25 cellular contexts compared by ENCODE assay signal in genomic region chr6:29953706-29954105, GRCh38. TPM values are rescaled to one million over a fixed set of nuclear protein-coding genes. Genes with fewer than 3 reads are reported as not detected.
DNase-seq lines count a peak whose midpoint lies in the region; ATAC-seq and TF ChIP-seq lines count a peak whose summit lies in the region.
"Had no signal": no experiment of that assay in that cellular context is flagged by ENCODE, and none has a peak within 500 bp of the region (broad histone marks: within the 10 kb centered on the region; RNA-seq: fewer than 3 reads in every experiment).

No MANE protein-coding gene starts in this region.

- H3K9me3 ChIP-seq in MG63 = no peaks in the 10 kb centered on the region
- no peaks in the 10 kb centered on the region for H3K9me3 ChIP-seq in uterus
- no peaks in the 10 kb centered on the region for H3K9me3 ChIP-seq in A673 (ENCODE audit: low read depth, low read length, poor library complexity, severe bottlenecking)
- H3K9me3 ChIP-seq: right atrium auricular region, spleen had no signal

- POLR2A ChIA-PET in A673 (lab: Charles Lee; ENCODE audit: low non-redundant PET) = no interaction called here

- TF ChIP-seq POLR2A in uterus (IDR thresholded peaks at IDR 0.05) = no peak

- BruUV-seq in A673 (replicated peaks; lab: Mats Ljungman, UMichigan) = no TSS peak

- ATAC-seq in HG02610 (IDR thresholded peaks at IDR 0.05; ENCODE audit: unreplicated experiment) = no peak
- ATAC-seq: left lobe of liver had no signal

- CTCF ChIA-PET in A673 (lab: Charles Lee) = no interaction called here

- no peak for TF ChIP-seq CTCF in epithelial cell of esophagus (IDR thresholded peaks at IDR 0.05; ENCODE audit: insufficient read depth, low read depth, low read length, missing control alignments)
- no peak for TF ChIP-seq CTCF in uterus (IDR thresholded peaks at IDR 0.05)
- no peak for TF ChIP-seq CTCF in A673 (conservative IDR thresholded peaks at IDR 0.05; ENCODE audit: low read depth, low read length)

- intact Hi-C loops in uterus (cut with DNase I; ENCODE audit: low total_unique reads) = no loop called here
- intact Hi-C loops in A673 (cut with micrococcal nuclease; ENCODE audit: unreplicated experiment) = loop anchor here (2.0 kb wide), 1 partner anchor 23 kb away; no protein-coding TSS in a partner anchor

- H3K36me3 ChIP-seq in MG63 = no peaks in the 10 kb centered on the region
- H3K36me3 ChIP-seq in uterus = no peaks in the 10 kb centered on the region
- H3K36me3 ChIP-seq in A673 (ENCODE audit: insufficient read depth, low read length, poor library complexity, severe bottlenecking) = no peaks in the 10 kb centered on the region
- H3K36me3 ChIP-seq: right atrium auricular region had no signal

- H3K4me3 ChIP-seq in MG63 (no peak overlapping the region), epithelial cell of esophagus (ENCODE audit: low read length) (no peak overlapping the region), uterus (no peak overlapping the region), A673 (ENCODE audit: low read depth, low read length, poor library complexity, severe bottlenecking) (no peak overlapping the region)
- H3K4me3 ChIP-seq: right atrium auricular region, spleen had no signal

- H3K4me1 ChIP-seq in uterus (no peaks in the 10 kb centered on the region), A673 (ENCODE audit: insufficient read depth, low read length, poor library complexity, severe bottlenecking) (no peaks in the 10 kb centered on the region)
- H3K4me1 ChIP-seq: parathyroid adenoma, right atrium auricular region had no signal

- H3K27me3 ChIP-seq in MG63 (no peaks in the 10 kb centered on the region), uterus (no peaks in the 10 kb centered on the region), A673 (replicated peaks; ENCODE audit: insufficient read depth, low read depth, low read length, poor library complexity) (no peaks in the 10 kb centered on the region)
- H3K27me3 ChIP-seq: right atrium auricular region, spleen had no signal

- DNase-seq in Daoy (ENCODE audit: low read depth) (peak; percentile 14), MG63 (peak; percentile 36), epithelial cell of esophagus (ENCODE audit: low read depth) (peak; percentile 17), renal cortical epithelial cell (ENCODE audit: low read depth) (peak; percentile 76), NCI-H146 (lab: John Stamatoyannopoulos, UW) (no peak), uterus (no peak), A673 (ENCODE audit: low spot score) (no peak)
- DNase-seq: activated CD4-positive, alpha-beta T cell treated with anti-CD3 and anti-CD28 coated beads, Interleukin-2, amount 10 ng/mL, durations not matched to agents 7 days and 5 days; activated effector memory CD4-positive, alpha-beta T cell treated with anti-CD3 and anti-CD28 coated beads, Interleukin-2, amount 50 U/mL, for 16 hours; activated naive CD8-positive, alpha-beta T cell treated with anti-CD3 and anti-CD28 coated beads, Interleukin-2, amount 10 ng/mL, durations not matched to agents 7 days and 5 days; aorta; DMS153; effector CD4-positive, alpha-beta T cell; glutamatergic neuron; NCI-H1048; NCI-H1694; SHP77; spleen; stimulated activated CD8-positive, alpha-beta memory T cell treated with anti-CD3 and anti-CD28 coated beads, Interleukin-4, amount 100 ng/mL, for 48 hours; stimulated activated naive CD8-positive, alpha-beta T cell treated with anti-CD3 and anti-CD28 coated beads, Interleukin-15, amount 100 ng/mL, for 72 hours had no signal

- H3K27ac ChIP-seq in uterus (no peak overlapping the region), A673 (ENCODE audit: low read depth, low read length, poor library complexity, severe bottlenecking) (no peak overlapping the region)
- H3K27ac ChIP-seq: parathyroid adenoma, spleen, VCaP had no signal

RNA-seq across cellular contexts. Expression of gene HLA-A, which starts 11.4 kb away (rescaled TPM):
- total RNA-seq in Daoy (2014; rRNA removed; shearing (Covaris generic)) = 321 and 324 TPM in 2 replicates
- total RNA-seq in MG63 (2014; rRNA removed; shearing (Covaris generic); ENCODE audit: low replicate concordance) = 139 and 315 TPM in 2 replicates
- total RNA-seq in renal cortical epithelial cell (611 and 802 TPM in 2 replicates), uterus (100 to 1,000 TPM; 160 to 722 (median 625) TPM), A673 (2021) (190 TPM in 2 replicates)

Comparison
In these comparisons a context has a peak if more than half of its experiments do, and no peak if none do; other contexts are left out.
1. DNase-seq: peak in Daoy (single experiment), MG63 (single experiment), epithelial cell of esophagus (single experiment) and renal cortical epithelial cell (single experiment); none in NCI-H146 (single experiment), uterus (0 of 2) and A673 (single experiment).